8 cellular contexts compared by ENCODE assay signal in the genomic region with DNA sequence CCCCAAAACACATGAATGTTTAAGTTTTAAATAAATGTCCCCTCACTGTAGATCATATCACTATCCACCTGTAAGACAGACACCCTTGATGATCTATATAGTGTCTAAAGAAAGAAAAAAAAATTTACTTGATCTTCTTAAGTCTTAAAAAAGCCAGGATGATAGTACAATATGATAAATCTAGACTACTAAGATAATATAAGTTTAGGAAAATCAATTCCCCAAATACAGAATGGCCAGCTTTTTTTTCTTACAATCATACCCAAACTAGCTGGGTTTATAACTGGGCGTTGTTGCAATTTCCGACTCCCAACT. TPM values are rescaled to one million over a fixed set of nuclear protein-coding genes. Genes with fewer than 3 reads are reported as not detected.
DNase-seq lines count a peak whose midpoint lies in the region; ATAC-seq and TF ChIP-seq lines count a peak whose summit lies in the region.

No MANE protein-coding gene starts in this region.

- ATAC-seq in Right ventricle myocardium inferior = no peak
- ATAC-seq in GM21381 (IDR thresholded peaks at IDR 0.05; ENCODE audit: unreplicated experiment) = no peak

- peak overlapping the region; percentile 26 for H3K9ac ChIP-seq in mucosa of stomach (ENCODE audit: low read length)

- H3K27ac Mint-ChIP-seq in MCF 10A (ENCODE audit: low read depth, unreplicated experiment) = peak overlapping the region; percentile 90

- peaks cover 30% of the 10 kb centered on the region for H3K4me1 Mint-ChIP-seq in MCF 10A (ENCODE audit: insufficient read depth, unreplicated experiment)

- H3K27ac ChIP-seq in cardiac muscle cell (peak overlapping the region; percentile 56), uterus (peak overlapping the region; percentile 77 to 83)

- TF ChIP-seq CTCF in cardiac muscle cell (IDR thresholded peaks at IDR 0.05; ENCODE audit: low read depth, low read length) (no peak), MCF 10A (IDR thresholded peaks at IDR 0.05; ENCODE audit: unreplicated experiment) (no peak), uterus (IDR thresholded peaks at IDR 0.05) (no peak)

- TF ChIP-seq POLR2A in uterus (IDR thresholded peaks at IDR 0.05) = no peak

- H3K27me3 Mint-ChIP-seq in MCF 10A (ENCODE audit: insufficient read depth, unreplicated experiment) = no peaks in the 10 kb centered on the region

- peaks cover 50% of the 10 kb centered on the region for H3K36me3 ChIP-seq in cardiac muscle cell
- H3K36me3 ChIP-seq in mucosa of stomach (ENCODE audit: control insufficient read depth, insufficient read depth, low read length) = peaks cover 24% of the 10 kb centered on the region
- H3K36me3 ChIP-seq in uterus = no peaks in the 10 kb centered on the region

- no peaks in the 10 kb centered on the region for H3K27me3 ChIP-seq in cardiac muscle cell
- H3K27me3 ChIP-seq in mucosa of stomach (ENCODE audit: control insufficient read depth, insufficient read depth, low read length) = no peaks in the 10 kb centered on the region
- H3K27me3 ChIP-seq in uterus = no peaks in the 10 kb centered on the region

- H3K4me3 ChIP-seq in cardiac muscle cell (no peak overlapping the region), mucosa of stomach (ENCODE audit: low read length) (no peak overlapping the region), uterus (no peak overlapping the region)

- peaks cover 23% of the 10 kb centered on the region for H3K4me1 ChIP-seq in cardiac muscle cell (ENCODE audit: low read depth)
- H3K4me1 ChIP-seq in mucosa of stomach (ENCODE audit: control insufficient read depth, insufficient read depth, low read length) = peaks cover 54% of the 10 kb centered on the region
- H3K4me1 ChIP-seq in uterus = peaks cover 12 to 14% of the 10 kb centered on the region in 2 donors

- no TSS peak for BruUV-seq in MCF 10A (replicated peaks; lab: Mats Ljungman, UMichigan)

- intact Hi-C loops in Right ventricle myocardium inferior (cut with DNase I) (loop anchor here (2.0 to 5.0 kb wide), 2 partner anchors 292 to 483 kb away; no protein-coding TSS in a partner anchor), MCF 10A (cut with micrococcal nuclease) (loop anchor here (1.0 to 5.0 kb wide), 6 partner anchors 43 to 620 kb away; no protein-coding TSS in a partner anchor), uterus (cut with DNase I; ENCODE audit: low total_unique reads) (loop anchor here (5.0 to 10.0 kb wide), 2 partner anchors 366 to 618 kb away; no protein-coding TSS in a partner anchor)

- DNase-seq in cardiac muscle cell (ENCODE audit: low read depth in 1 of 2, low spot score in 1 of 2) (no peak), Right ventricle myocardium inferior (ENCODE audit: missing footprints) (no peak), MCF 10A (ENCODE audit: unreplicated experiment) (no peak), uterus (peak in 1 of 2 donors; percentile 46), NCI-H146 treated with DMSO at 0.1 percent for 48 hours (lab: John Stamatoyannopoulos, UW; ENCODE audit: unreplicated experiment) (no peak), ecto neural progenitor cell (ENCODE audit: low spot score) (no peak)

- H3K9me3 Mint-ChIP-seq in MCF 10A (ENCODE audit: unreplicated experiment) = no peaks in the 10 kb centered on the region

- peak overlapping the region; percentile 54 for H3K4me3 Mint-ChIP-seq in MCF 10A (ENCODE audit: unreplicated experiment)

- CTCF ChIA-PET in MCF 10A (lab: Yijun Ruan, JAX) = interaction anchor here (0.6 to 9.0 kb wide), 21 partner anchors 30 to 731 kb away, joined by 3 to 163 read pairs (median 4); no protein-coding TSS in a partner anchor

- POLR2A ChIA-PET in MCF 10A (lab: Yijun Ruan, JAX) = interaction anchor here (0.6 to 8.0 kb wide), 26 partner anchors 13 to 636 kb away, joined by 3 to 107 read pairs (median 6); partner anchors contain the start of genes PFDN4 and ZNF217

- H3K36me3 Mint-ChIP-seq in MCF 10A (ENCODE audit: insufficient read depth, unreplicated experiment) = peaks cover 85% of the 10 kb centered on the region

- H3K9me3 ChIP-seq in cardiac muscle cell (ENCODE audit: low read depth) (no peaks in the 10 kb centered on the region), mucosa of stomach (ENCODE audit: control insufficient read depth, low read length) (no peaks in the 10 kb centered on the region), uterus (no peaks in the 10 kb centered on the region)

RNA-seq across cellular contexts. Expression of gene ZNF217, which starts 14.4 kb away (rescaled TPM):
- total RNA-seq in cardiac muscle cell (16.7 and 26.3 TPM in 2 replicates), Right ventricle myocardium inferior (8.3 TPM), MCF 10A (2022) (42.9 and 49.3 TPM in 2 replicates), uterus (10 to 100 TPM in 3 of 4 donors, 1 to 10 TPM in 1; 7.4 to 37.8 (median 18.4) TPM)
- 6.1 and 10.3 TPM in 2 replicates for polyA plus RNA-seq in cardiac muscle cell
